In the genomic region with DNA sequence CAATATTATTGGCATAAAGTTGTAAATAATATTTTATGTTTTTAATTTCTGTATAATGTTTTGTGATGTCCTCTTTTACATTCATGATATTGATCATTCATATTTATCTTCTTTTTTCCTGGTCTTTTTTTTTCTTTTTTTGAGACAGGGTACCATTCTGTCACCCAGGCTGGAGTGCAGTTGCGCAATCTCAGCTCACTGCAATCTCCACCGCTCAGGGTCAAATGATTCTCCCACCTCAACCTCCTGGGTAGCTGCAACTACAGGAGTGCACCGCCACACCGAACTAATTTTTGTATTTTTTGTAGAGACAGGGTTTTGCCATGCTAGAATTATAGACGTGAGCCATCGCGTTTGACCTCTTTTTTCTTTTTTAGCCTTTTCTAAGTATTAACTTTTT, we compare ENCODE assay signal across 1 cellular context.
TF ChIP-seq lines count a peak whose summit lies in the region.

No MANE protein-coding gene starts in this region.

TF ChIP-seq in HepG2, 621 proteins besides CTCF, POLR2A, EP300 and RAD21 (continued from another document):
- TF ChIP-seq ZFP36 (IDR thresholded peaks at IDR 0.05; ENCODE audit: borderline replicate concordance, low read depth, low read length, partially characterized antibody) (no peak), ZSCAN21 (CRISPR knock-in tag; IDR thresholded peaks at IDR 0.05; ENCODE audit: borderline replicate concordance) (no peak)
- TF ChIP-seq, protein P1, sequence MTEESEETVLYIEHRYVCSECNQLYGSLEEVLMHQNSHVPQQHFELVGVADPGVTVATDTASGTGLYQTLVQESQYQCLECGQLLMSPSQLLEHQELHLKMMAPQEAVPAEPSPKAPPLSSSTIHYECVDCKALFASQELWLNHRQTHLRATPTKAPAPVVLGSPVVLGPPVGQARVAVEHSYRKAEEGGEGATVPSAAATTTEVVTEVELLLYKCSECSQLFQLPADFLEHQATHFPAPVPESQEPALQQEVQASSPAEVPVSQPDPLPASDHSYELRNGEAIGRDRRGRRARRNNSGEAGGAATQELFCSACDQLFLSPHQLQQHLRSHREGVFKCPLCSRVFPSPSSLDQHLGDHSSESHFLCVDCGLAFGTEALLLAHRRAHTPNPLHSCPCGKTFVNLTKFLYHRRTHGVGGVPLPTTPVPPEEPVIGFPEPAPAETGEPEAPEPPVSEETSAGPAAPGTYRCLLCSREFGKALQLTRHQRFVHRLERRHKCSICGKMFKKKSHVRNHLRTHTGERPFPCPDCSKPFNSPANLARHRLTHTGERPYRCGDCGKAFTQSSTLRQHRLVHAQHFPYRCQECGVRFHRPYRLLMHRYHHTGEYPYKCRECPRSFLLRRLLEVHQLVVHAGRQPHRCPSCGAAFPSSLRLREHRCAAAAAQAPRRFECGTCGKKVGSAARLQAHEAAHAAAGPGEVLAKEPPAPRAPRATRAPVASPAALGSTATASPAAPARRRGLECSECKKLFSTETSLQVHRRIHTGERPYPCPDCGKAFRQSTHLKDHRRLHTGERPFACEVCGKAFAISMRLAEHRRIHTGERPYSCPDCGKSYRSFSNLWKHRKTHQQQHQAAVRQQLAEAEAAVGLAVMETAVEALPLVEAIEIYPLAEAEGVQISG (CRISPR knock-in tag; IDR thresholded peaks at IDR 0.05) = no peak
- TF ChIP-seq, protein P2, sequence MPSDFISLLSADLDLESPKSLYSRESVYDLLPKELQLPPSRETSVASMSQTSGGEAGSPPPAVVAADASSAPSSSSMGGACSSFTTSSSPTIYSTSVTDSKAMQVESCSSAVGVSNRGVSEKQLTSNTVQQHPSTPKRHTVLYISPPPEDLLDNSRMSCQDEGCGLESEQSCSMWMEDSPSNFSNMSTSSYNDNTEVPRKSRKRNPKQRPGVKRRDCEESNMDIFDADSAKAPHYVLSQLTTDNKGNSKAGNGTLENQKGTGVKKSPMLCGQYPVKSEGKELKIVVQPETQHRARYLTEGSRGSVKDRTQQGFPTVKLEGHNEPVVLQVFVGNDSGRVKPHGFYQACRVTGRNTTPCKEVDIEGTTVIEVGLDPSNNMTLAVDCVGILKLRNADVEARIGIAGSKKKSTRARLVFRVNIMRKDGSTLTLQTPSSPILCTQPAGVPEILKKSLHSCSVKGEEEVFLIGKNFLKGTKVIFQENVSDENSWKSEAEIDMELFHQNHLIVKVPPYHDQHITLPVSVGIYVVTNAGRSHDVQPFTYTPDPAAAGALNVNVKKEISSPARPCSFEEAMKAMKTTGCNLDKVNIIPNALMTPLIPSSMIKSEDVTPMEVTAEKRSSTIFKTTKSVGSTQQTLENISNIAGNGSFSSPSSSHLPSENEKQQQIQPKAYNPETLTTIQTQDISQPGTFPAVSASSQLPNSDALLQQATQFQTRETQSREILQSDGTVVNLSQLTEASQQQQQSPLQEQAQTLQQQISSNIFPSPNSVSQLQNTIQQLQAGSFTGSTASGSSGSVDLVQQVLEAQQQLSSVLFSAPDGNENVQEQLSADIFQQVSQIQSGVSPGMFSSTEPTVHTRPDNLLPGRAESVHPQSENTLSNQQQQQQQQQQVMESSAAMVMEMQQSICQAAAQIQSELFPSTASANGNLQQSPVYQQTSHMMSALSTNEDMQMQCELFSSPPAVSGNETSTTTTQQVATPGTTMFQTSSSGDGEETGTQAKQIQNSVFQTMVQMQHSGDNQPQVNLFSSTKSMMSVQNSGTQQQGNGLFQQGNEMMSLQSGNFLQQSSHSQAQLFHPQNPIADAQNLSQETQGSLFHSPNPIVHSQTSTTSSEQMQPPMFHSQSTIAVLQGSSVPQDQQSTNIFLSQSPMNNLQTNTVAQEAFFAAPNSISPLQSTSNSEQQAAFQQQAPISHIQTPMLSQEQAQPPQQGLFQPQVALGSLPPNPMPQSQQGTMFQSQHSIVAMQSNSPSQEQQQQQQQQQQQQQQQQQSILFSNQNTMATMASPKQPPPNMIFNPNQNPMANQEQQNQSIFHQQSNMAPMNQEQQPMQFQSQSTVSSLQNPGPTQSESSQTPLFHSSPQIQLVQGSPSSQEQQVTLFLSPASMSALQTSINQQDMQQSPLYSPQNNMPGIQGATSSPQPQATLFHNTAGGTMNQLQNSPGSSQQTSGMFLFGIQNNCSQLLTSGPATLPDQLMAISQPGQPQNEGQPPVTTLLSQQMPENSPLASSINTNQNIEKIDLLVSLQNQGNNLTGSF (CRISPR knock-in tag; IDR thresholded peaks at IDR 0.05) = no peak
